1 cellular context compared by ENCODE assay signal in the genomic region with DNA sequence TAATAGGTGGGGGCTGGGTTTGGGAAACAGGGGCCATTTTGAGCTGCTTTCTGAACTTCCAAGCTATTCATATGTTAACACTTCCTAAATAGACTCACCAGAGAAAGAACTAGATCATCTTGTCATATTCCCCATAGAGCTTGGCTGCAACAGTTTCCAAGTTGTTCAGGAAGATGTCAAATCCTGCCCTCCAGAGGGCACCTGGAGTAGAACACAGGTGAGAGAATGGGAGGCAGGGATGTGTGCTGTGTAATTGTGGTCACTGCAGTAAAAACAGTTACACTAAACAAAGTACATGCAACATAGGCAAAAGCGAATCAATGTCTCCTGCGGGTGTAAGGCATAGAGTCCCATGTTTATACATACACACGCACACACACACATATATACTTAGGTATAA.
TF ChIP-seq lines count a peak whose summit lies in the region.

No MANE protein-coding gene starts in this region.

TF ChIP-seq in GM23338, 12 proteins besides CTCF, POLR2A, EP300 and RAD21 (continued from another document):
- TF ChIP-seq, protein P1, sequence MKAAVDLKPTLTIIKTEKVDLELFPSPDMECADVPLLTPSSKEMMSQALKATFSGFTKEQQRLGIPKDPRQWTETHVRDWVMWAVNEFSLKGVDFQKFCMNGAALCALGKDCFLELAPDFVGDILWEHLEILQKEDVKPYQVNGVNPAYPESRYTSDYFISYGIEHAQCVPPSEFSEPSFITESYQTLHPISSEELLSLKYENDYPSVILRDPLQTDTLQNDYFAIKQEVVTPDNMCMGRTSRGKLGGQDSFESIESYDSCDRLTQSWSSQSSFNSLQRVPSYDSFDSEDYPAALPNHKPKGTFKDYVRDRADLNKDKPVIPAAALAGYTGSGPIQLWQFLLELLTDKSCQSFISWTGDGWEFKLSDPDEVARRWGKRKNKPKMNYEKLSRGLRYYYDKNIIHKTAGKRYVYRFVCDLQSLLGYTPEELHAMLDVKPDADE (IDR thresholded peaks at IDR 0.05) = no peak
- TF ChIP-seq ZNF114 (CRISPR knock-in tag; IDR thresholded peaks at IDR 0.05) = no peak
- no peak for TF ChIP-seq NANOG (IDR thresholded peaks at IDR 0.05; ENCODE audit: borderline replicate concordance)
- no peak for TF ChIP-seq CREB1 (CRISPR knock-in tag; IDR thresholded peaks at IDR 0.05; ENCODE audit: low read depth)
- no peak for TF ChIP-seq EZH2 (IDR thresholded peaks at IDR 0.05; ENCODE audit: low read depth, unreplicated experiment)
- no peak for TF ChIP-seq JUNB (IDR thresholded peaks at IDR 0.05; ENCODE audit: unreplicated experiment)
- TF ChIP-seq ZNF331 (CRISPR knock-in tag; IDR thresholded peaks at IDR 0.05; ENCODE audit: low read depth) = no peak
- no peak for TF ChIP-seq STAT1 (IDR thresholded peaks at IDR 0.05; ENCODE audit: unreplicated experiment)
- TF ChIP-seq, protein P2, sequence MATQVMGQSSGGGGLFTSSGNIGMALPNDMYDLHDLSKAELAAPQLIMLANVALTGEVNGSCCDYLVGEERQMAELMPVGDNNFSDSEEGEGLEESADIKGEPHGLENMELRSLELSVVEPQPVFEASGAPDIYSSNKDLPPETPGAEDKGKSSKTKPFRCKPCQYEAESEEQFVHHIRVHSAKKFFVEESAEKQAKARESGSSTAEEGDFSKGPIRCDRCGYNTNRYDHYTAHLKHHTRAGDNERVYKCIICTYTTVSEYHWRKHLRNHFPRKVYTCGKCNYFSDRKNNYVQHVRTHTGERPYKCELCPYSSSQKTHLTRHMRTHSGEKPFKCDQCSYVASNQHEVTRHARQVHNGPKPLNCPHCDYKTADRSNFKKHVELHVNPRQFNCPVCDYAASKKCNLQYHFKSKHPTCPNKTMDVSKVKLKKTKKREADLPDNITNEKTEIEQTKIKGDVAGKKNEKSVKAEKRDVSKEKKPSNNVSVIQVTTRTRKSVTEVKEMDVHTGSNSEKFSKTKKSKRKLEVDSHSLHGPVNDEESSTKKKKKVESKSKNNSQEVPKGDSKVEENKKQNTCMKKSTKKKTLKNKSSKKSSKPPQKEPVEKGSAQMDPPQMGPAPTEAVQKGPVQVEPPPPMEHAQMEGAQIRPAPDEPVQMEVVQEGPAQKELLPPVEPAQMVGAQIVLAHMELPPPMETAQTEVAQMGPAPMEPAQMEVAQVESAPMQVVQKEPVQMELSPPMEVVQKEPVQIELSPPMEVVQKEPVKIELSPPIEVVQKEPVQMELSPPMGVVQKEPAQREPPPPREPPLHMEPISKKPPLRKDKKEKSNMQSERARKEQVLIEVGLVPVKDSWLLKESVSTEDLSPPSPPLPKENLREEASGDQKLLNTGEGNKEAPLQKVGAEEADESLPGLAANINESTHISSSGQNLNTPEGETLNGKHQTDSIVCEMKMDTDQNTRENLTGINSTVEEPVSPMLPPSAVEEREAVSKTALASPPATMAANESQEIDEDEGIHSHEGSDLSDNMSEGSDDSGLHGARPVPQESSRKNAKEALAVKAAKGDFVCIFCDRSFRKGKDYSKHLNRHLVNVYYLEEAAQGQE (IDR thresholded peaks at IDR 0.05; ENCODE audit: unreplicated experiment) = no peak
- TF ChIP-seq POLR2AphosphoS5 (IDR thresholded peaks at IDR 0.05; ENCODE audit: low read depth) = no peak
- TF ChIP-seq, protein P3, sequence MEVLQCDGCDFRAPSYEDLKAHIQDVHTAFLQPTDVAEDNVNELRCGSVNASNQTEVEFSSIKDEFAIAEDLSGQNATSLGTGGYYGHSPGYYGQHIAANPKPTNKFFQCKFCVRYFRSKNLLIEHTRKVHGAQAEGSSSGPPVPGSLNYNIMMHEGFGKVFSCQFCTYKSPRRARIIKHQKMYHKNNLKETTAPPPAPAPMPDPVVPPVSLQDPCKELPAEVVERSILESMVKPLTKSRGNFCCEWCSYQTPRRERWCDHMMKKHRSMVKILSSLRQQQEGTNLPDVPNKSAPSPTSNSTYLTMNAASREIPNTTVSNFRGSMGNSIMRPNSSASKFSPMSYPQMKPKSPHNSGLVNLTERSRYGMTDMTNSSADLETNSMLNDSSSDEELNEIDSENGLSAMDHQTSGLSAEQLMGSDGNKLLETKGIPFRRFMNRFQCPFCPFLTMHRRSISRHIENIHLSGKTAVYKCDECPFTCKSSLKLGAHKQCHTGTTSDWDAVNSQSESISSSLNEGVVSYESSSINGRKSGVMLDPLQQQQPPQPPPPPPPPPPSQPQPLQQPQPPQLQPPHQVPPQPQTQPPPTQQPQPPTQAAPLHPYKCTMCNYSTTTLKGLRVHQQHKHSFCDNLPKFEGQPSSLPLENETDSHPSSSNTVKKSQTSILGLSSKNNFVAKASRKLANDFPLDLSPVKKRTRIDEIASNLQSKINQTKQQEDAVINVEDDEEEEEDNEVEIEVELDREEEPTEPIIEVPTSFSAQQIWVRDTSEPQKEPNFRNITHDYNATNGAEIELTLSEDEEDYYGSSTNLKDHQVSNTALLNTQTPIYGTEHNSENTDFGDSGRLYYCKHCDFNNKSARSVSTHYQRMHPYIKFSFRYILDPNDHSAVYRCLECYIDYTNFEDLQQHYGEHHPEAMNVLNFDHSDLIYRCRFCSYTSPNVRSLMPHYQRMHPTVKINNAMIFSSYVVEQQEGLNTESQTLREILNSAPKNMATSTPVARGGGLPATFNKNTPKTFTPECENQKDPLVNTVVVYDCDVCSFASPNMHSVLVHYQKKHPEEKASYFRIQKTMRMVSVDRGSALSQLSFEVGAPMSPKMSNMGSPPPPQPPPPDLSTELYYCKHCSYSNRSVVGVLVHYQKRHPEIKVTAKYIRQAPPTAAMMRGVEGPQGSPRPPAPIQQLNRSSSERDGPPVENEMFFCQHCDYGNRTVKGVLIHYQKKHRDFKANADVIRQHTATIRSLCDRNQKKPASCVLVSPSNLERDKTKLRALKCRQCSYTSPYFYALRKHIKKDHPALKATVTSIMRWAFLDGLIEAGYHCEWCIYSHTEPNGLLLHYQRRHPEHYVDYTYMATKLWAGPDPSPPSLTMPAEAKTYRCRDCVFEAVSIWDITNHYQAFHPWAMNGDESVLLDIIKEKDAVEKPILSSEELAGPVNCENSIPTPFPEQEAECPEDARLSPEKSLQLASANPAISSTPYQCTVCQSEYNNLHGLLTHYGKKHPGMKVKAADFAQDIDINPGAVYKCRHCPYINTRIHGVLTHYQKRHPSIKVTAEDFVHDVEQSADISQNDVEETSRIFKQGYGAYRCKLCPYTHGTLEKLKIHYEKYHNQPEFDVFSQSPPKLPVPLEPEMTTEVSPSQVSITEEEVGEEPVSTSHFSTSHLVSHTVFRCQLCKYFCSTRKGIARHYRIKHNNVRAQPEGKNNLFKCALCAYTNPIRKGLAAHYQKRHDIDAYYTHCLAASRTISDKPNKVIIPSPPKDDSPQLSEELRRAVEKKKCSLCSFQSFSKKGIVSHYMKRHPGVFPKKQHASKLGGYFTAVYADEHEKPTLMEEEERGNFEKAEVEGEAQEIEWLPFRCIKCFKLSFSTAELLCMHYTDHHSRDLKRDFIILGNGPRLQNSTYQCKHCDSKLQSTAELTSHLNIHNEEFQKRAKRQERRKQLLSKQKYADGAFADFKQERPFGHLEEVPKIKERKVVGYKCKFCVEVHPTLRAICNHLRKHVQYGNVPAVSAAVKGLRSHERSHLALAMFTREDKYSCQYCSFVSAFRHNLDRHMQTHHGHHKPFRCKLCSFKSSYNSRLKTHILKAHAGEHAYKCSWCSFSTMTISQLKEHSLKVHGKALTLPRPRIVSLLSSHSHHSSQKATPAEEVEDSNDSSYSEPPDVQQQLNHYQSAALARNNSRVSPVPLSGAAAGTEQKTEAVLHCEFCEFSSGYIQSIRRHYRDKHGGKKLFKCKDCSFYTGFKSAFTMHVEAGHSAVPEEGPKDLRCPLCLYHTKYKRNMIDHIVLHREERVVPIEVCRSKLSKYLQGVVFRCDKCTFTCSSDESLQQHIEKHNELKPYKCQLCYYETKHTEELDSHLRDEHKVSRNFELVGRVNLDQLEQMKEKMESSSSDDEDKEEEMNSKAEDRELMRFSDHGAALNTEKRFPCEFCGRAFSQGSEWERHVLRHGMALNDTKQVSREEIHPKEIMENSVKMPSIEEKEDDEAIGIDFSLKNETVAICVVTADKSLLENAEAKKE (CRISPR knock-in tag; IDR thresholded peaks at IDR 0.05) = no peak
